ENCODE assay signal across 1 cellular context in the genomic region with DNA sequence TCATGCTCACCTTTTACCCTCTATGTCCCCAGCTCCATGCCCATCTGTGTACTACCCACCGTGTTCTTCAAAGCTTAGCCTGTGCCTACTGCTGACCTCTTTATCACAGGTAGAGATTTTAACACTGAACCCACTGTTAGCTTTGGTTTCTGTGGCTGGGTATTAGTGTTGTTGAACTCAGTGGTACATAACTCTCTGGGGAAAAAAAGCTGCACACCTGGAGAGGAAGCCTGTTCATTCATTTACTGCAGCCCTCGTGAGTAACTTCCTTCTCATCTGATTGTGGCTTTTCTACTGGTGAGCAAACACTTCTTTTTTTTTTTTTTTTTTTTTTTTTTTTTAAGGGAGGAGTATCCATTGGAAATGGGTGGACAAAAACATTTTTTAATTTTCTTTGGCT.
TF ChIP-seq lines count a peak whose summit lies in the region.

No MANE protein-coding gene starts in this region.

TF ChIP-seq in WTC11, 78 proteins besides CTCF, POLR2A, EP300 and RAD21 (continued from another document):
- TF ChIP-seq, protein P1, sequence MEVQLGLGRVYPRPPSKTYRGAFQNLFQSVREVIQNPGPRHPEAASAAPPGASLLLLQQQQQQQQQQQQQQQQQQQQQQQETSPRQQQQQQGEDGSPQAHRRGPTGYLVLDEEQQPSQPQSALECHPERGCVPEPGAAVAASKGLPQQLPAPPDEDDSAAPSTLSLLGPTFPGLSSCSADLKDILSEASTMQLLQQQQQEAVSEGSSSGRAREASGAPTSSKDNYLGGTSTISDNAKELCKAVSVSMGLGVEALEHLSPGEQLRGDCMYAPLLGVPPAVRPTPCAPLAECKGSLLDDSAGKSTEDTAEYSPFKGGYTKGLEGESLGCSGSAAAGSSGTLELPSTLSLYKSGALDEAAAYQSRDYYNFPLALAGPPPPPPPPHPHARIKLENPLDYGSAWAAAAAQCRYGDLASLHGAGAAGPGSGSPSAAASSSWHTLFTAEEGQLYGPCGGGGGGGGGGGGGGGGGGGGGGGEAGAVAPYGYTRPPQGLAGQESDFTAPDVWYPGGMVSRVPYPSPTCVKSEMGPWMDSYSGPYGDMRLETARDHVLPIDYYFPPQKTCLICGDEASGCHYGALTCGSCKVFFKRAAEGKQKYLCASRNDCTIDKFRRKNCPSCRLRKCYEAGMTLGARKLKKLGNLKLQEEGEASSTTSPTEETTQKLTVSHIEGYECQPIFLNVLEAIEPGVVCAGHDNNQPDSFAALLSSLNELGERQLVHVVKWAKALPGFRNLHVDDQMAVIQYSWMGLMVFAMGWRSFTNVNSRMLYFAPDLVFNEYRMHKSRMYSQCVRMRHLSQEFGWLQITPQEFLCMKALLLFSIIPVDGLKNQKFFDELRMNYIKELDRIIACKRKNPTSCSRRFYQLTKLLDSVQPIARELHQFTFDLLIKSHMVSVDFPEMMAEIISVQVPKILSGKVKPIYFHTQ (CRISPR knock-in tag; IDR thresholded peaks at IDR 0.05): no peak
- TF ChIP-seq NFYB (CRISPR knock-in tag; conservative IDR thresholded peaks at IDR 0.05; ENCODE audit: low read depth) (no peak), ZNF416 (CRISPR knock-in tag; IDR thresholded peaks at IDR 0.05) (no peak), SMAD4 (CRISPR knock-in tag; IDR thresholded peaks at IDR 0.05) (no peak), GRHL2 (CRISPR knock-in tag; IDR thresholded peaks at IDR 0.05; ENCODE audit: insufficient replicate concordance, severe bottlenecking) (no peak), ZMAT4 (CRISPR knock-in tag; IDR thresholded peaks at IDR 0.05) (no peak), HMGA2 (CRISPR knock-in tag; IDR thresholded peaks at IDR 0.05) (no peak)
- TF ChIP-seq, protein P2, sequence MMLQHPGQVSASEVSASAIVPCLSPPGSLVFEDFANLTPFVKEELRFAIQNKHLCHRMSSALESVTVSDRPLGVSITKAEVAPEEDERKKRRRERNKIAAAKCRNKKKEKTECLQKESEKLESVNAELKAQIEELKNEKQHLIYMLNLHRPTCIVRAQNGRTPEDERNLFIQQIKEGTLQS (CRISPR knock-in tag; conservative IDR thresholded peaks at IDR 0.05): no peak
